Comparison of ENCODE assay signal across 7 cellular contexts in the genomic region with DNA sequence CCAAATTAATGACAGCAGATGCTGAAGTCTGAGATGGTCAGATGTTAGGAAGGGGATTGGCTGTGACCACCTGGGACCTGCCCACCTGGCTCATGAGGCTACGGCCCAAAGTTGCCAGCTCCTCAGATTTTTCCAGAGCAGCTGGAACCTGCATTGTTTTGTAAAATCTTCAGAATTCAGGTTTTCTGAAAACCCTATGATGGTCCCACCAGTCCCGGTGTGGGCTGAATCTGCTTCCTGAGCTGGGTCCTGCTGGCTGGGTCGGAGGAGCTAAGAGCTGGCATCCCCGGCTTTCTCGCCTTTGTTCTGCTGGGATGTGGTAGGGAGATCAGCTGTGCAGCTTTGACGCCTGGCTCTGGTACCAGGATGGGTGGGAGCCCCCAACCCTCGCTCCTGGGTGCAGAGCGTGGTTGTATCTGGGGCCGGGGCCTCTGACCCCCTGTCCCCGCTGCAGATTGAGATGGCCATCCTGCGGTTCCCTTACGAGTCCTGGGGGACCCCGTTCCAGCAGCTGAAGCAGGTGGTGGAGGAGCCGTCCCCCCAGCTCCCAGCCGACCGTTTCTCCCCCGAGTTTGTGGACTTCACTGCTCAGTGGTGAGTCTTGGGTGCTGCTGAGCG. TPM values are rescaled to one million over a fixed set of nuclear protein-coding genes. Genes with fewer than 3 reads are reported as not detected.
A peak's percentile ranks its signal among the peaks of the same experiment; 100 is the strongest.
DNase-seq lines count a peak whose midpoint lies in the region; TF ChIP-seq lines count a peak whose summit lies in the region.
"Not testable (repeated sequence)": the region's sequence is repeated elsewhere in the genome, so short reads cannot be mapped to it uniquely, and the experiment has no call there.

No MANE protein-coding gene starts in this region.

- not testable (repeated sequence) for TF ChIP-seq EP300 in ovary (IDR thresholded peaks at IDR 0.05)

- H3K4me3 Mint-ChIP-seq in glutamatergic neuron (ENCODE audit: unreplicated experiment): peak overlapping the region; percentile 46

- H3K27ac Mint-ChIP-seq in glutamatergic neuron (ENCODE audit: unreplicated experiment): peak overlapping the region; percentile 82

- not testable (repeated sequence) for TF ChIP-seq CTCF in glutamatergic neuron (IDR thresholded peaks at IDR 0.05; ENCODE audit: partially characterized antibody, unreplicated experiment); ovary (IDR thresholded peaks at IDR 0.05); spleen (IDR thresholded peaks at IDR 0.05 in 8 of 11, conservative IDR thresholded peaks at IDR 0.05 in 3 of 11); tibial artery (IDR thresholded peaks at IDR 0.05)

- H3K36me3 ChIP-seq in adipocyte (ENCODE audit: control insufficient read depth, insufficient read depth, low read length, severe bottlenecking) (peaks cover 59% of the 10 kb centered on the region), spleen (peaks cover 0 to 89% (median 72%) of the 10 kb centered on the region in 6 donors), tibial artery (peaks cover 24 to 73% (median 53%) of the 10 kb centered on the region in 3 donors)
- not testable (repeated sequence) for H3K36me3 ChIP-seq in ovary

- peak; percentile 35 for DNase-seq in NCI-H1694 treated with DMSO at 0.1 percent for 48 hours (lab: John Stamatoyannopoulos, UW)
- DNase-seq in adipocyte (ENCODE audit: low read depth); glutamatergic neuron: not testable (repeated sequence)
- DNase-seq in islet precursor cell: peak; percentile 51
- peak in 4 of 5 donors; percentile 7 to 34 (median 16) for DNase-seq in ovary
- DNase-seq in spleen: peak; percentile 64
- DNase-seq in tibial artery: peak in 1 of 2 donors; percentile 63

- H3K9ac ChIP-seq in adipocyte (ENCODE audit: low read length): peak overlapping the region; percentile 54

- H3K4me1 Mint-ChIP-seq in glutamatergic neuron (ENCODE audit: low read depth, unreplicated experiment): peaks cover 17% of the 10 kb centered on the region

- not testable (repeated sequence) for H3K27me3 ChIP-seq in adipocyte (replicated peaks; ENCODE audit: control insufficient read depth, insufficient read depth, low read length); ovary; spleen (replicated peaks in 1 of 7); tibial artery

- intact Hi-C loops in ovary (cut with DNase I) (loop anchor here in 2 of 4 donors (10.0 kb wide), 2 partner anchors 143 to 203 kb away; no protein-coding TSS in a partner anchor), spleen (cut with DNase I; ENCODE audit: low total_unique reads) (loop anchor here (10.0 kb wide), 1 partner anchor 133 kb away; no protein-coding TSS in a partner anchor), tibial artery (cut with DNase I; ENCODE audit: low total_unique reads) (loop anchor here (5.0 kb wide), 1 partner anchor 34 kb away; no protein-coding TSS in a partner anchor)

- H3K4me3 ChIP-seq in adipocyte (ENCODE audit: low read length); ovary; spleen; tibial artery: not testable (repeated sequence)

- WGBS in ovary, 3 donors: 83 to 90% (median 84%) methylated on average over 11 to 18 of the region's 18 CpGs
- WGBS in spleen, 5 donors: 91 to 96% (median 94%) methylated on average over 11 to 18 of the region's 18 CpGs

- not testable (repeated sequence) for H3K4me1 ChIP-seq in adipocyte (ENCODE audit: control insufficient read depth, insufficient read depth, low read length); ovary (ENCODE audit: insufficient read depth)
- H3K4me1 ChIP-seq in spleen (peaks cover 0 to 17% (median 4%) of the 10 kb centered on the region in 6 donors), tibial artery (peaks cover 0 to 25% (median 5%) of the 10 kb centered on the region in 4 donors)

- peaks cover 13% of the 10 kb centered on the region for H3K9me3 Mint-ChIP-seq in glutamatergic neuron (ENCODE audit: unreplicated experiment)

- not testable (repeated sequence) for H3K36me3 Mint-ChIP-seq in glutamatergic neuron (ENCODE audit: unreplicated experiment)

- TF ChIP-seq POLR2A in ovary (IDR thresholded peaks at IDR 0.05); spleen (IDR thresholded peaks at IDR 0.05): not testable (repeated sequence)

- not testable (repeated sequence) for H3K27me3 Mint-ChIP-seq in glutamatergic neuron (ENCODE audit: unreplicated experiment)

- H3K27ac ChIP-seq in ovary (peak overlapping the region in 1 of 2 donors; percentile 56), tibial artery (peak overlapping the region; percentile 64 to 67)
- H3K27ac ChIP-seq in spleen: not testable (repeated sequence)

- not testable (repeated sequence) for H3K9me3 ChIP-seq in adipocyte (ENCODE audit: control insufficient read depth, low read length); ovary; tibial artery
- H3K9me3 ChIP-seq in spleen: peaks cover 0 to 12% (median 8%) of the 10 kb centered on the region in 8 donors

RNA-seq across cellular contexts. Expression of gene MAP2K3, which starts 27.3 kb away (rescaled TPM):
- total RNA-seq in glutamatergic neuron (ENCODE audit: unreplicated experiment) (38.0 TPM), ovary (10 to 100 TPM in 6 of 7 donors, 1 to 10 TPM in 1; 9.1 to 45.5 (median 18.9) TPM), spleen (100 to 1,000 TPM in 2 of 7 donors, 10 to 100 TPM in 5; 44.3 to 121 (median 83.6) TPM)
- polyA plus RNA-seq in ovary (10 to 100 TPM in 1 of 2 donors, 1 to 10 TPM in 1; 9.5 to 11.1 TPM), spleen (10 to 100 TPM; 31.7 to 54.6 (median 46.3) TPM)

RNA-seq across cellular contexts. Expression of gene NATD1, which starts 58.6 kb away (rescaled TPM):
- total RNA-seq in glutamatergic neuron (ENCODE audit: unreplicated experiment) (45.9 TPM), ovary (1 to 10 TPM; 2.8 to 9.0 (median 5.2) TPM), spleen (10 to 100 TPM in 6 of 7 donors, 1 to 10 TPM in 1; 9.4 to 31.0 (median 16.6) TPM)
- polyA plus RNA-seq in ovary (1 to 10 TPM; 6.2 to 6.7 TPM), spleen (1 to 10 TPM; 1.3 to 5.9 (median 1.9) TPM)
